Comparison of ENCODE assay signal across 1 cellular context in genomic region chr6:155026366-155027045, GRCh38.
TF ChIP-seq lines count a peak whose summit lies in the region.

No MANE protein-coding gene starts in this region.

TF ChIP-seq in HCT116, 20 proteins besides CTCF, POLR2A, EP300 and RAD21 (continued from another document):
- TF ChIP-seq JUND (IDR thresholded peaks at IDR 0.05) (peak; percentile 97), REST (IDR thresholded peaks at IDR 0.05; ENCODE audit: low read depth) (no peak), MAX (IDR thresholded peaks at IDR 0.05) (peak; percentile 74), TCF7L2 (IDR thresholded peaks at IDR 0.05; ENCODE audit: borderline replicate concordance, extremely low read depth, insufficient read depth, insufficient read length) (peak; percentile 50), ZBTB33 (IDR thresholded peaks at IDR 0.05; ENCODE audit: extremely low read depth, insufficient replicate concordance, low read length) (peak; percentile 51), ZNF274 (IDR thresholded peaks at IDR 0.05; ENCODE audit: low read depth, low read length) (no peak), CBX3 (IDR thresholded peaks at IDR 0.05; ENCODE audit: low read depth) (peak; percentile 85)
